Comparison of ENCODE assay signal across 16 cellular contexts in genomic region chr1:166827426-166827825, GRCh38.
"Had no signal": no experiment of that assay in that cellular context is flagged by ENCODE, and none has a peak within 500 bp of the region (broad histone marks: within the 10 kb centered on the region; RNA-seq: fewer than 3 reads in every experiment).

No MANE protein-coding gene starts in this region.

- ATAC-seq: foreskin keratinocyte, gastroesophageal sphincter, heart left ventricle, left cardiac atrium, left lung, left ventricle myocardium superior, lower lobe of right lung had no signal

- H3K27ac ChIP-seq: coronary artery, dorsolateral prefrontal cortex, esophagus muscularis mucosa, foreskin keratinocyte, gastroesophageal sphincter, heart left ventricle, hepatocyte, left lung, lower lobe of right lung had no signal

- DNase-seq: dermis blood vessel endothelial cell; dorsolateral prefrontal cortex; effector CD4-positive, alpha-beta T cell; effector memory CD4-positive, alpha-beta T cell; foreskin keratinocyte; heart left ventricle; left cardiac atrium; left lung; left ventricle myocardium superior; lower lobe of right lung; mesendoderm; midbrain had no signal

- H3K27me3 ChIP-seq: foreskin keratinocyte, gastroesophageal sphincter, heart left ventricle, hepatocyte, left lung had no signal

- H3K4me1 ChIP-seq: esophagus muscularis mucosa, foreskin keratinocyte, gastroesophageal sphincter, heart left ventricle, left lung, lower lobe of right lung had no signal

- H3K4me2 ChIP-seq: hepatocyte had no signal

- H3K36me3 ChIP-seq: esophagus muscularis mucosa, gastroesophageal sphincter, heart left ventricle, left lung, lower lobe of right lung had no signal

- H2AFZ ChIP-seq: hepatocyte had no signal

- H3K4me3 ChIP-seq: coronary artery, dorsolateral prefrontal cortex, esophagus muscularis mucosa, gastroesophageal sphincter, heart left ventricle, hepatocyte, left lung, lower lobe of right lung had no signal

- H3K79me2 ChIP-seq: hepatocyte had no signal
